Comparison of ENCODE assay signal across 20 cellular contexts in the genomic region with DNA sequence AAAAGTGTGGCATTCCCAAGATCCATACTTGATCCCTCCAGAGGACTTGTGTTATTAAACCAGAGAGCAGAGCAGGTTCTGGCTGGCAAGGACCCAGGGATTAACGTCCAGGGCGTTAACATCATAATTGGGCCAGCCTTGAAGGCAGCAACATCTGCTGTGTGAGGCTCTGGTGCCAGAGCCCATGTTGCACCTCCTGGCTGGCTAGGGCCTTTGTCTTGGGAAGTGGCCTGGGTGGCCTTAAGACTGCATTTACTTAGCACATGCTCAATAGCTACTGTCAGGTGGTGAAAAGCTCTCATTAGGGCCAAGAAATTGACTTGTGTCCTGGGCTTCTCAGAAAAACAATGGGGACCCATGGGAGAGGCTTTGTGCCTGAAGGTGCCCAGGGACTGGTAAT.
DNase-seq lines count a peak whose midpoint lies in the region; ATAC-seq lines count a peak whose summit lies in the region.
"Had no signal": no experiment of that assay in that cellular context is flagged by ENCODE, and none has a peak within 500 bp of the region (broad histone marks: within the 10 kb centered on the region; RNA-seq: fewer than 3 reads in every experiment).

No MANE protein-coding gene starts in this region.

- no peak overlapping the region for H3K27ac Mint-ChIP-seq in activated T-cell treated with anti-CD3 and anti-CD28 coated beads, Interleukin-2, amount 50 U/mL, for 72 hours
- H3K27ac Mint-ChIP-seq in activated naive CD8-positive, alpha-beta T cell treated with anti-CD3 and anti-CD28 coated beads, Interleukin-2, amount 50 U/mL, for 24 hours: no peak overlapping the region

- DNase-seq in NCI-H1092 treated with DMSO at 0.1 percent for 48 hours (lab: John Stamatoyannopoulos, UW) (peak; percentile 50), NCI-H1092 (lab: John Stamatoyannopoulos, UW) (no peak), NCI-H82 treated with DMSO at 0.1 percent for 48 hours (lab: John Stamatoyannopoulos, UW; ENCODE audit: unreplicated experiment) (peak; percentile 36), iPS-NIHi7 (ENCODE audit: extremely low spot score) (peak; percentile 41), cardiac septum (ENCODE audit: low spot score) (no peak)
- DNase-seq in activated T-cell treated with anti-CD3 and anti-CD28 coated beads, Interleukin-2, amount 50 U/mL, for 72 hours: no peak
- no peak for DNase-seq in activated naive CD8-positive, alpha-beta T cell treated with anti-CD3 and anti-CD28 coated beads, Interleukin-2, amount 50 U/mL, for 24 hours
- DNase-seq: AML-193, DMS153, GF-D8, IMR-90, NCI-H1436, NCI-H2029 treated with DMSO at 0.1 percent for 48 hours, NCI-H526, OCI-M1, Right ventricle myocardium superior, SW 1271 had no signal

- H3K4me3 ChIP-seq in HUES48 (ENCODE audit: low read depth, low read length): no peak overlapping the region

- peaks cover 12% of the 10 kb centered on the region for H3K4me1 ChIP-seq in HUES48 (ENCODE audit: control insufficient read depth, insufficient read depth, low read length)

- H3K27me3 ChIP-seq in HUES48 (ENCODE audit: control insufficient read depth, insufficient read depth, low read length): no peaks in the 10 kb centered on the region

- H3K4me1 Mint-ChIP-seq in activated T-cell treated with anti-CD3 and anti-CD28 coated beads, Interleukin-2, amount 50 U/mL, for 72 hours (ENCODE audit: low read depth): no peaks in the 10 kb centered on the region
- H3K4me1 Mint-ChIP-seq in activated naive CD8-positive, alpha-beta T cell treated with anti-CD3 and anti-CD28 coated beads, Interleukin-2, amount 50 U/mL, for 24 hours: no peaks in the 10 kb centered on the region

- no peaks in the 10 kb centered on the region for H3K9me3 Mint-ChIP-seq in activated T-cell treated with anti-CD3 and anti-CD28 coated beads, Interleukin-2, amount 50 U/mL, for 72 hours
- no peaks in the 10 kb centered on the region for H3K9me3 Mint-ChIP-seq in activated naive CD8-positive, alpha-beta T cell treated with anti-CD3 and anti-CD28 coated beads, Interleukin-2, amount 50 U/mL, for 24 hours

- no peak overlapping the region for H3K4me3 Mint-ChIP-seq in activated T-cell treated with anti-CD3 and anti-CD28 coated beads, Interleukin-2, amount 50 U/mL, for 72 hours
- H3K4me3 Mint-ChIP-seq in activated naive CD8-positive, alpha-beta T cell treated with anti-CD3 and anti-CD28 coated beads, Interleukin-2, amount 50 U/mL, for 24 hours: no peak overlapping the region

- no peak for ATAC-seq in activated T-cell treated with anti-CD3 and anti-CD28 coated beads, Interleukin-2, amount 50 U/mL, for 72 hours (replicated peaks in 1 of 2)
- no peak for ATAC-seq in activated naive CD8-positive, alpha-beta T cell treated with anti-CD3 and anti-CD28 coated beads, Interleukin-2, amount 50 U/mL, for 24 hours

- no peaks in the 10 kb centered on the region for H3K9me3 ChIP-seq in HUES48 (ENCODE audit: control insufficient read depth, insufficient read depth, low read length)

- H3K9ac ChIP-seq in HUES48 (ENCODE audit: low read depth, low read length): no peak overlapping the region

- H3K27me3 Mint-ChIP-seq in activated T-cell treated with anti-CD3 and anti-CD28 coated beads, Interleukin-2, amount 50 U/mL, for 72 hours (ENCODE audit: low read depth): peaks cover 69% of the 10 kb centered on the region
- peaks cover 58% of the 10 kb centered on the region for H3K27me3 Mint-ChIP-seq in activated naive CD8-positive, alpha-beta T cell treated with anti-CD3 and anti-CD28 coated beads, Interleukin-2, amount 50 U/mL, for 24 hours

- H3K27ac ChIP-seq in HUES48 (ENCODE audit: low read depth, low read length): peak overlapping the region; percentile 16
- H3K27ac ChIP-seq: 22Rv1, C4-2B had no signal

- no peaks in the 10 kb centered on the region for H3K36me3 ChIP-seq in HUES48 (ENCODE audit: control insufficient read depth, insufficient read depth, low read length)

- intact Hi-C loops in cardiac septum (cut with DNase I): no loop called here

- no peaks in the 10 kb centered on the region for H3K36me3 Mint-ChIP-seq in activated T-cell treated with anti-CD3 and anti-CD28 coated beads, Interleukin-2, amount 50 U/mL, for 72 hours (ENCODE audit: insufficient read depth in 2 of 2)
- no peaks in the 10 kb centered on the region for H3K36me3 Mint-ChIP-seq in activated naive CD8-positive, alpha-beta T cell treated with anti-CD3 and anti-CD28 coated beads, Interleukin-2, amount 50 U/mL, for 24 hours (ENCODE audit: low read depth)

Comparison
In these comparisons a context has a peak if more than half of its experiments do, and no peak if none do; other contexts are left out.
1. DNase-seq: peak in NCI-H1092 treated with DMSO at 0.1 percent for 48 hours (single experiment), NCI-H82 treated with DMSO at 0.1 percent for 48 hours (single experiment) and iPS-NIHi7 (single experiment); none in NCI-H1092 (single experiment), activated T-cell treated with anti-CD3 and anti-CD28 coated beads, Interleukin-2, amount 50 U/mL, for 72 hours (0 of 2), cardiac septum (single experiment) and activated naive CD8-positive, alpha-beta T cell treated with anti-CD3 and anti-CD28 coated beads, Interleukin-2, amount 50 U/mL, for 24 hours (single experiment).